Comparison of ENCODE assay signal across 26 cellular contexts in genomic region chrX:30278365-30278764, GRCh38. TPM values are rescaled to one million over a fixed set of nuclear protein-coding genes. Genes with fewer than 3 reads are reported as not detected.
DNase-seq lines count a peak whose midpoint lies in the region; ATAC-seq and TF ChIP-seq lines count a peak whose summit lies in the region.
"Had no signal": no experiment of that assay in that cellular context is flagged by ENCODE, and none has a peak within 500 bp of the region (broad histone marks: within the 10 kb centered on the region; RNA-seq: fewer than 3 reads in every experiment).

No MANE protein-coding gene starts in this region.

- H3K9me3 Mint-ChIP-seq in neural progenitor cell = peaks cover 2% of the 10 kb centered on the region
- H3K9me3 Mint-ChIP-seq: activated T-cell treated with anti-CD3 and anti-CD28 coated beads, Interleukin-2, amount 50 U/mL, for 72 hours; CD14-positive monocyte had no signal

- WGBS in mammary epithelial cell (ENCODE audit: low coverage, missing lambda C conversion rate) = 0% methylated on average over 1 of the region's 1 CpG

- H3K9me3 ChIP-seq in mammary epithelial cell (replicated peaks; ENCODE audit: insufficient read depth, low read length) (no peaks in the 10 kb centered on the region), neural progenitor cell (ENCODE audit: low read depth) (no peaks in the 10 kb centered on the region), PC-3 (ENCODE audit: low read length) (no peaks in the 10 kb centered on the region)

- H3K4me3 Mint-ChIP-seq in neural progenitor cell = no peak overlapping the region
- H3K4me3 Mint-ChIP-seq: activated CD8-positive, alpha-beta T cell treated with anti-CD3 and anti-CD28 coated beads, Interleukin-2, amount 10 ng/mL, durations not matched to agents 7 days and 5 days; activated naive CD8-positive, alpha-beta T cell; activated T-cell treated with anti-CD3 and anti-CD28 coated beads, Interleukin-2, amount 50 U/mL, for 72 hours; CD14-positive monocyte; naive thymus-derived CD4-positive, alpha-beta T cell had no signal

- in situ Hi-C loops in ACHN (cut with HindIII; ENCODE audit: low pct_ligation_motif_present, low pct_unique_long_range_greater_than_20kb, low sequenced_read_pairs) (no loop called here), mammary epithelial cell (cut with MboI; ENCODE audit: low sequenced_read_pairs in 2 of 2) (loop anchor here (5.0 to 10.0 kb wide), 2 partner anchors 224 to 226 kb away; no protein-coding TSS in a partner anchor)

- H3K36me3 Mint-ChIP-seq in neural progenitor cell = no peaks in the 10 kb centered on the region
- H3K36me3 Mint-ChIP-seq: activated naive CD8-positive, alpha-beta T cell; CD14-positive monocyte; naive thymus-derived CD4-positive, alpha-beta T cell had no signal

- CTCF ChIA-PET in mammary epithelial cell (lab: Charles Lee; ENCODE audit: low non-redundant PET) (interaction anchor here (0.6 kb wide), 1 partner anchor 364 kb away, joined by 4 read pairs; no protein-coding TSS in a partner anchor), PC-3 (lab: Charles Lee) (no interaction called here)

- no peaks in the 10 kb centered on the region for H3K9me2 ChIP-seq in PC-3 (replicated peaks; ENCODE audit: low read length)

- TF ChIP-seq CTCF in mammary epithelial cell (conservative IDR thresholded peaks at IDR 0.05 in 1 of 2, IDR thresholded peaks at IDR 0.05 in 1 of 2; ENCODE audit: extremely low read depth in 1 of 2, insufficient read depth in 1 of 2, low read depth in 1 of 2, low read length in 2 of 2) = no peak
- TF ChIP-seq CTCF in foreskin keratinocyte (conservative IDR thresholded peaks at IDR 0.05) = no peak
- TF ChIP-seq CTCF in neural progenitor cell (IDR thresholded peaks at IDR 0.05) = no peak
- no peak for TF ChIP-seq CTCF in PC-3 (conservative IDR thresholded peaks at IDR 0.05; ENCODE audit: low read depth, low read length)

- H3K9ac ChIP-seq in mammary epithelial cell (ENCODE audit: insufficient read depth, low read length) = no peak overlapping the region
- no peak overlapping the region for H3K9ac ChIP-seq in neural progenitor cell
- H3K9ac ChIP-seq in PC-3 (ENCODE audit: low read length) = no peak overlapping the region

- H2AFZ ChIP-seq in mammary epithelial cell (ENCODE audit: low read depth, low read length) = no peak overlapping the region
- no peak overlapping the region for H2AFZ ChIP-seq in neural progenitor cell (replicated peaks)
- H2AFZ ChIP-seq in PC-3 (ENCODE audit: low read length) = no peak overlapping the region

- BruUV-seq in mammary epithelial cell (replicated peaks; lab: Mats Ljungman, UMichigan) = no TSS peak
- no TSS peak for BruUV-seq in PC-3 (replicated peaks; lab: Mats Ljungman, UMichigan)

- H3K79me2 ChIP-seq in mammary epithelial cell (ENCODE audit: insufficient read depth, low read length) (no peaks in the 10 kb centered on the region), neural progenitor cell (ENCODE audit: low read depth) (no peaks in the 10 kb centered on the region), PC-3 (ENCODE audit: low read length) (no peaks in the 10 kb centered on the region)

- POLR2A ChIA-PET in PC-3 (lab: Charles Lee; ENCODE audit: unreplicated experiment) = no interaction called here

- dilution Hi-C loops in mammary epithelial cell (cut with HindIII; ENCODE audit: low sequenced_read_pairs) = no loop called here

- H3K4me1 Mint-ChIP-seq in neural progenitor cell = no peaks in the 10 kb centered on the region
- H3K4me1 Mint-ChIP-seq: CD14-positive monocyte had no signal

- no peak overlapping the region for H3K4me2 ChIP-seq in mammary epithelial cell (ENCODE audit: insufficient read depth, low read depth, low read length)
- no peak overlapping the region for H3K4me2 ChIP-seq in neural progenitor cell
- no peak overlapping the region for H3K4me2 ChIP-seq in PC-3 (ENCODE audit: low read length)

- no peaks in the 10 kb centered on the region for H3K36me3 ChIP-seq in mammary epithelial cell (ENCODE audit: insufficient read depth, low read length)
- no peaks in the 10 kb centered on the region for H3K36me3 ChIP-seq in neural progenitor cell
- H3K36me3 ChIP-seq in PC-3 (ENCODE audit: low read depth, low read length) = no peaks in the 10 kb centered on the region

- H3K4me1 ChIP-seq in mammary epithelial cell (ENCODE audit: insufficient read depth, low read length) (peaks cover 7% of the 10 kb centered on the region), foreskin keratinocyte (peaks cover 6% of the 10 kb centered on the region), neural progenitor cell (no peaks in the 10 kb centered on the region), PC-3 (ENCODE audit: insufficient read depth, low read length) (peaks cover 17% of the 10 kb centered on the region)

- no peaks in the 10 kb centered on the region for H3K27me3 Mint-ChIP-seq in neural progenitor cell (ENCODE audit: insufficient read depth, low read depth)
- H3K27me3 Mint-ChIP-seq: activated naive CD8-positive, alpha-beta T cell; naive thymus-derived CD4-positive, alpha-beta T cell had no signal

- H3K27ac ChIP-seq in mammary epithelial cell (ENCODE audit: insufficient read depth, low read depth, low read length) (no peak overlapping the region), foreskin keratinocyte (no peak overlapping the region), neural progenitor cell (no peak overlapping the region), PC-3 (ENCODE audit: low read length) (no peak overlapping the region)
- H3K27ac ChIP-seq: RWPE1 had no signal

- DNase-seq in ACHN (peak; percentile 29), LHCN-M2 (ENCODE audit: low read depth) (peak; percentile 30), mammary epithelial cell (peak; percentile 26), foreskin keratinocyte (peak in 1 of 2 donors; percentile 18), neural progenitor cell (ENCODE audit: low spot score) (no peak), PC-3 (no peak)
- DNase-seq: activated CD8-positive, alpha-beta T cell treated with anti-CD3 and anti-CD28 coated beads, Interleukin-2, amount 10 ng/mL, durations not matched to agents 7 days and 5 days; activated T-cell treated with anti-CD3 and anti-CD28 coated beads, Interleukin-2, amount 50 U/mL, for 72 hours; dermis blood vessel endothelial cell; KBM-7; mesendoderm; naive thymus-derived CD4-positive, alpha-beta T cell; NCI-H1048; NCI-H2081; right cardiac atrium; substantia nigra had no signal

- H3K27me3 ChIP-seq in mammary epithelial cell (ENCODE audit: insufficient read depth, low read length) (no peaks in the 10 kb centered on the region), foreskin keratinocyte (no peaks in the 10 kb centered on the region), neural progenitor cell (no peaks in the 10 kb centered on the region), PC-3 (ENCODE audit: low read length) (no peaks in the 10 kb centered on the region)

- H4K20me1 ChIP-seq in mammary epithelial cell (ENCODE audit: insufficient read depth, low read length) (no peaks in the 10 kb centered on the region), neural progenitor cell (ENCODE audit: low read depth) (no peaks in the 10 kb centered on the region), PC-3 (ENCODE audit: low read length) (no peaks in the 10 kb centered on the region)

- ATAC-seq in foreskin keratinocyte = peak; percentile 64
- no peak for ATAC-seq in PC-3
- ATAC-seq in HG02610 (IDR thresholded peaks at IDR 0.05; ENCODE audit: unreplicated experiment) = no peak
- ATAC-seq in HG02642 (IDR thresholded peaks at IDR 0.05; ENCODE audit: poor library complexity, unreplicated experiment) = no peak
- ATAC-seq: activated CD8-positive, alpha-beta T cell treated with anti-CD3 and anti-CD28 coated beads, Interleukin-2, amount 10 ng/mL, durations not matched to agents 7 days and 5 days; activated T-cell treated with anti-CD3 and anti-CD28 coated beads, Interleukin-2, amount 50 U/mL, for 72 hours; naive thymus-derived CD4-positive, alpha-beta T cell; right cardiac atrium had no signal

- no peak overlapping the region for H3K4me3 ChIP-seq in mammary epithelial cell (replicated peaks in 1 of 3; ENCODE audit: insufficient read depth in 1 of 3, low read depth in 2 of 3, low read length in 3 of 3)
- no peak overlapping the region for H3K4me3 ChIP-seq in neural progenitor cell
- no peak overlapping the region for H3K4me3 ChIP-seq in PC-3 (ENCODE audit: low read length)

- H3K27ac Mint-ChIP-seq in neural progenitor cell = no peak overlapping the region
- H3K27ac Mint-ChIP-seq: activated CD8-positive, alpha-beta T cell treated with anti-CD3 and anti-CD28 coated beads, Interleukin-2, amount 10 ng/mL, durations not matched to agents 7 days and 5 days; activated naive CD8-positive, alpha-beta T cell; activated T-cell treated with anti-CD3 and anti-CD28 coated beads, Interleukin-2, amount 50 U/mL, for 72 hours; CD14-positive monocyte; naive thymus-derived CD4-positive, alpha-beta T cell had no signal

- intact Hi-C loops in mammary epithelial cell (cut with micrococcal nuclease) = no loop called here
- intact Hi-C loops in PC-3 (cut with micrococcal nuclease) = no loop called here

- H3F3A ChIP-seq in neural progenitor cell (ENCODE audit: low read depth) (no peaks in the 10 kb centered on the region), PC-3 (ENCODE audit: low read length, unreplicated experiment) (peaks cover 5% of the 10 kb centered on the region)

RNA-seq across cellular contexts. Expression of gene NR0B1, which starts 30.8 kb away (rescaled TPM):
- total RNA-seq in LHCN-M2 (2014; rRNA removed) (not detected in 2 replicates), mammary epithelial cell (not detected), foreskin keratinocyte (not detected in 2 replicates), neural progenitor cell (ENCODE audit: low replicate concordance) (not detected in 2 replicates), PC-3 (2014; rRNA removed) (not detected in 2 replicates)
- polyA plus RNA-seq in LHCN-M2 (2012) = not detected
- polyA plus RNA-seq in mammary epithelial cell (not detected), foreskin keratinocyte (not detected in 2 replicates)
- not detected for polyA minus RNA-seq in mammary epithelial cell
- total RNA-seq: activated CD8-positive, alpha-beta T cell treated with anti-CD3 and anti-CD28 coated beads, Interleukin-2, amount 10 ng/mL, durations not matched to agents 7 days and 5 days; activated T-cell treated with anti-CD3 and anti-CD28 coated beads, Interleukin-2, amount 50 U/mL, for 72 hours; dermis blood vessel endothelial cell; naive thymus-derived CD4-positive, alpha-beta T cell; osteoblast; right cardiac atrium; urinary bladder had no signal
- polyA plus RNA-seq: CD14-positive monocyte; naive thymus-derived CD4-positive, alpha-beta T cell; right cardiac atrium; urinary bladder had no signal

RNA-seq across cellular contexts. Expression of gene MAGEB1, which starts 31.4 kb away (rescaled TPM):
- total RNA-seq in LHCN-M2 (2014; rRNA removed) (not detected in 2 replicates), mammary epithelial cell (not detected), foreskin keratinocyte (not detected in 2 replicates), neural progenitor cell (ENCODE audit: low replicate concordance) (not detected in 2 replicates), PC-3 (2014; rRNA removed) (not detected in 2 replicates)
- not detected for polyA plus RNA-seq in LHCN-M2 (2012)
- polyA plus RNA-seq in mammary epithelial cell (not detected), foreskin keratinocyte (not detected in 2 replicates)
- polyA minus RNA-seq in mammary epithelial cell = not detected
- total RNA-seq: activated CD8-positive, alpha-beta T cell treated with anti-CD3 and anti-CD28 coated beads, Interleukin-2, amount 10 ng/mL, durations not matched to agents 7 days and 5 days; activated T-cell treated with anti-CD3 and anti-CD28 coated beads, Interleukin-2, amount 50 U/mL, for 72 hours; dermis blood vessel endothelial cell; glomerular endothelial cell; naive thymus-derived CD4-positive, alpha-beta T cell; NCI-H460; osteoblast; right cardiac atrium; urinary bladder had no signal
- polyA plus RNA-seq: AG04450; CD14-positive monocyte; naive thymus-derived CD4-positive, alpha-beta T cell; right cardiac atrium; urinary bladder had no signal

RNA-seq across cellular contexts. Expression of gene MAGEB4, which starts 36.6 kb away (rescaled TPM):
- total RNA-seq in LHCN-M2 (2014; rRNA removed) (not detected in 2 replicates), mammary epithelial cell (under 1 TPM in 1 of 2 donors, not detected in 1; 0.17 TPM), foreskin keratinocyte (not detected in 2 replicates), neural progenitor cell (ENCODE audit: low replicate concordance) (not detected in 2 replicates), PC-3 (2014; rRNA removed) (not detected in 2 replicates)
- not detected for polyA plus RNA-seq in LHCN-M2 (2012)
- polyA plus RNA-seq in mammary epithelial cell (not detected), foreskin keratinocyte (not detected in 2 replicates)
- polyA minus RNA-seq in mammary epithelial cell = not detected
- total RNA-seq: activated CD8-positive, alpha-beta T cell treated with anti-CD3 and anti-CD28 coated beads, Interleukin-2, amount 10 ng/mL, durations not matched to agents 7 days and 5 days; activated T-cell treated with anti-CD3 and anti-CD28 coated beads, Interleukin-2, amount 50 U/mL, for 72 hours; dermis blood vessel endothelial cell; glomerular endothelial cell; naive thymus-derived CD4-positive, alpha-beta T cell; NCI-H460; osteoblast; right cardiac atrium; urinary bladder had no signal
- polyA plus RNA-seq: AG04450; CD14-positive monocyte; naive thymus-derived CD4-positive, alpha-beta T cell; right cardiac atrium; urinary bladder had no signal

RNA-seq across cellular contexts. Expression of gene MAGEB3, which starts 47.9 kb away (rescaled TPM):
- not detected in 2 replicates for total RNA-seq in LHCN-M2 (2014; rRNA removed)
- not detected for polyA plus RNA-seq in LHCN-M2 (2012)
- not detected for total RNA-seq in mammary epithelial cell
- polyA plus RNA-seq in mammary epithelial cell = not detected
- polyA minus RNA-seq in mammary epithelial cell = not detected
- not detected in 2 replicates for total RNA-seq in foreskin keratinocyte
- not detected in 2 replicates for polyA plus RNA-seq in foreskin keratinocyte
- not detected in 2 replicates for total RNA-seq in neural progenitor cell (ENCODE audit: low replicate concordance)
- total RNA-seq in PC-3 (2014; rRNA removed) = not detected in 2 replicates
- total RNA-seq: activated CD8-positive, alpha-beta T cell treated with anti-CD3 and anti-CD28 coated beads, Interleukin-2, amount 10 ng/mL, durations not matched to agents 7 days and 5 days; activated T-cell treated with anti-CD3 and anti-CD28 coated beads, Interleukin-2, amount 50 U/mL, for 72 hours; dermis blood vessel endothelial cell; glomerular endothelial cell; naive thymus-derived CD4-positive, alpha-beta T cell; NCI-H460; osteoblast; right cardiac atrium; urinary bladder had no signal
- polyA plus RNA-seq: AG04450; CD14-positive monocyte; naive thymus-derived CD4-positive, alpha-beta T cell; right cardiac atrium; urinary bladder had no signal

Comparison
In these comparisons a context has a peak if more than half of its experiments do, and no peak if none do; other contexts are left out.
1. DNase-seq: peak in ACHN (single experiment), LHCN-M2 (single experiment) and mammary epithelial cell (single experiment); none in neural progenitor cell (single experiment) and PC-3 (single experiment).